In genomic region chrX:32191316-32191715, GRCh38 we compare ENCODE assay signal across 28 cellular contexts.
"Had no signal": no experiment of that assay in that cellular context is flagged by ENCODE, and none has a peak within 500 bp of the region (broad histone marks: within the 10 kb centered on the region; RNA-seq: fewer than 3 reads in every experiment).

No MANE protein-coding gene starts in this region.

- H3K27ac Mint-ChIP-seq: naive B cell; natural killer cell; nephron; progenitor cell of endocrine pancreas; stimulated activated effector memory CD8-positive, alpha-beta T cell treated with anti-CD3 and anti-CD28 coated beads, Interleukin-12 subunit alpha, Interleukin-12 subunit beta, amount 100 ng/mL, for 72 hours; stimulated activated naive B cell treated with anti-CD40 and anti-IgM and Interleukin-4, amounts not matched to agents 10 μg/mL and 1 μg/mL and 100 μg/mL, for 72 hours; stimulated activated naive CD8-positive, alpha-beta T cell treated with anti-CD3 and anti-CD28 coated beads, Interleukin-15, Interleukin-2, amounts not matched to agents 100 ng/mL and 50 ng/mL, for 24 hours had no signal

- H3K27me3 ChIP-seq: neutrophil, right lobe of liver, sigmoid colon, stomach, thyroid gland, tibial nerve, upper lobe of right lung, uterus had no signal

- H3K36me3 Mint-ChIP-seq: naive B cell; natural killer cell; stimulated activated effector memory CD8-positive, alpha-beta T cell treated with anti-CD3 and anti-CD28 coated beads, Interleukin-12 subunit alpha, Interleukin-12 subunit beta, amount 100 ng/mL, for 72 hours; stimulated activated naive B cell treated with anti-CD40 and anti-IgM and Interleukin-4, amounts not matched to agents 10 μg/mL and 1 μg/mL and 100 μg/mL, for 72 hours had no signal

- ATAC-seq: natural killer cell; pancreas; psoas muscle; right cardiac atrium; right lobe of liver; stimulated activated effector memory CD8-positive, alpha-beta T cell treated with anti-CD3 and anti-CD28 coated beads, Interleukin-12 subunit alpha, Interleukin-12 subunit beta, amount 100 ng/mL, for 72 hours; stimulated activated naive B cell treated with anti-CD40 and anti-IgM and Interleukin-4, amounts not matched to agents 10 μg/mL and 1 μg/mL and 100 μg/mL, for 72 hours; upper lobe of right lung had no signal

- H3K27ac ChIP-seq: neutrophil, pancreas, psoas muscle, right lobe of liver, sigmoid colon, stomach, thoracic aorta, thyroid gland, upper lobe of right lung, uterus had no signal

- H3K4me3 Mint-ChIP-seq: naive B cell; natural killer cell; nephron; stimulated activated effector memory CD8-positive, alpha-beta T cell treated with anti-CD3 and anti-CD28 coated beads, Interleukin-12 subunit alpha, Interleukin-12 subunit beta, amount 100 ng/mL, for 72 hours; stimulated activated naive B cell treated with anti-CD40 and anti-IgM and Interleukin-4, amounts not matched to agents 10 μg/mL and 1 μg/mL and 100 μg/mL, for 72 hours; stimulated activated naive CD8-positive, alpha-beta T cell treated with anti-CD3 and anti-CD28 coated beads, Interleukin-15, Interleukin-2, amounts not matched to agents 100 ng/mL and 50 ng/mL, for 24 hours had no signal

- H3K36me3 ChIP-seq: neutrophil, pancreas, right lobe of liver, sigmoid colon, stomach, thoracic aorta, thyroid gland, tibial nerve, upper lobe of right lung, uterus had no signal

- H3K4me1 ChIP-seq: pancreas, psoas muscle, right lobe of liver, sigmoid colon, stomach, thyroid gland, tibial nerve, upper lobe of right lung, uterus had no signal

- H3K27me3 Mint-ChIP-seq: naive B cell; progenitor cell of endocrine pancreas; stimulated activated naive B cell treated with anti-CD40 and anti-IgM and Interleukin-4, amounts not matched to agents 10 μg/mL and 1 μg/mL and 100 μg/mL, for 72 hours; stimulated activated naive CD8-positive, alpha-beta T cell treated with anti-CD3 and anti-CD28 coated beads, Interleukin-15, Interleukin-2, amounts not matched to agents 100 ng/mL and 50 ng/mL, for 24 hours had no signal

- H3K4me3 ChIP-seq: pancreas, psoas muscle, right lobe of liver, sigmoid colon, stomach, thoracic aorta, thyroid gland, tibial nerve, upper lobe of right lung, uterus had no signal

- H3K4me1 Mint-ChIP-seq: naive B cell; natural killer cell; stimulated activated effector memory CD8-positive, alpha-beta T cell treated with anti-CD3 and anti-CD28 coated beads, Interleukin-12 subunit alpha, Interleukin-12 subunit beta, amount 100 ng/mL, for 72 hours; stimulated activated naive B cell treated with anti-CD40 and anti-IgM and Interleukin-4, amounts not matched to agents 10 μg/mL and 1 μg/mL and 100 μg/mL, for 72 hours had no signal

- DNase-seq: naive B cell; natural killer cell; nucleus accumbens; pancreas; posterior cingulate gyrus; psoas muscle; right cardiac atrium; right lobe of liver; sigmoid colon; small intestine; stimulated activated CD4-positive, alpha-beta T cell treated with anti-CD3 and anti-CD28 coated beads, Interleukin-15, amount 100 ng/mL, for 24 hours; stimulated activated CD4-positive, alpha-beta T cell treated with anti-CD3 and anti-CD28 coated beads, Interleukin-2, amount 100 ng/mL, for 24 hours; stimulated activated CD4-positive, alpha-beta T cell treated with anti-CD3 and anti-CD28 coated beads, Interleukin-2, amount 100 ng/mL, for 48 hours; stimulated activated CD4-positive, alpha-beta T cell treated with anti-CD3 and anti-CD28 coated beads, Interleukin-4, amount 100 ng/mL, for 24 hours; stimulated activated naive B cell treated with anti-CD40 and anti-IgM and Interleukin-4, amounts not matched to agents 10 μg/mL and 1 μg/mL and 100 μg/mL, for 72 hours; stimulated activated naive CD4-positive, alpha-beta T cell treated with Interleukin-2 at 50 U/mL for 16 hours; stomach; thyroid gland; trophoblast cell; upper lobe of right lung; uterus had no signal

- H3K9me3 ChIP-seq: neutrophil, pancreas, psoas muscle, right lobe of liver, sigmoid colon, stomach, thoracic aorta, thyroid gland, tibial nerve, upper lobe of right lung, uterus had no signal

- H3K9me3 Mint-ChIP-seq: nephron; stimulated activated naive B cell treated with anti-CD40 and anti-IgM and Interleukin-4, amounts not matched to agents 10 μg/mL and 1 μg/mL and 100 μg/mL, for 72 hours had no signal
